Comparison of ENCODE assay signal across 18 cellular contexts in genomic region chr10:86202226-86202625, GRCh38.
DNase-seq lines count a peak whose midpoint lies in the region; ATAC-seq and TF ChIP-seq lines count a peak whose summit lies in the region.
"Had no signal": no experiment of that assay in that cellular context is flagged by ENCODE, and none has a peak within 500 bp of the region (broad histone marks: within the 10 kb centered on the region; RNA-seq: fewer than 3 reads in every experiment).

No MANE protein-coding gene starts in this region.

- H3K9me3 ChIP-seq in upper lobe of right lung (no peaks in the 10 kb centered on the region), left ventricle myocardium inferior (replicated peaks) (peaks cover 4% of the 10 kb centered on the region), smooth muscle cell (replicated peaks; ENCODE audit: low read depth) (no peaks in the 10 kb centered on the region)
- H3K9me3 ChIP-seq: BE2C, BLaER1, Caco-2 had no signal

- H3K4me1 ChIP-seq in upper lobe of right lung (no peaks in the 10 kb centered on the region), left ventricle myocardium inferior (no peaks in the 10 kb centered on the region), smooth muscle cell (ENCODE audit: low read depth) (no peaks in the 10 kb centered on the region)
- H3K4me1 ChIP-seq: BE2C, BLaER1, Caco-2 had no signal

- no peak for ATAC-seq in upper lobe of right lung
- ATAC-seq: CD8-positive, alpha-beta T cell had no signal

- H3K27me3 Mint-ChIP-seq in CD14-positive monocyte (ENCODE audit: low read depth in 3 of 3) (peaks cover 0 to 10% (median 0%) of the 10 kb centered on the region in 3 donors), glutamatergic neuron (ENCODE audit: unreplicated experiment) (peaks cover 1% of the 10 kb centered on the region)
- no peaks in the 10 kb centered on the region for H3K27me3 Mint-ChIP-seq in T-helper 2 cell treated with Interferon-gamma antibody and Interleukin-4, amounts not matched to agents 5 μg/mL and 100 μg/mL, for 36 hours (ENCODE audit: low read depth)

- H3K36me3 Mint-ChIP-seq in CD14-positive monocyte (no peaks in the 10 kb centered on the region), glutamatergic neuron (ENCODE audit: unreplicated experiment) (peaks cover 4% of the 10 kb centered on the region)
- no peaks in the 10 kb centered on the region for H3K36me3 Mint-ChIP-seq in T-helper 2 cell treated with Interferon-gamma antibody and Interleukin-4, amounts not matched to agents 5 μg/mL and 100 μg/mL, for 36 hours (ENCODE audit: low read depth)
- H3K36me3 Mint-ChIP-seq: CD8-positive, alpha-beta T cell had no signal

- no peak overlapping the region for H3K9ac ChIP-seq in smooth muscle cell (ENCODE audit: low read depth)
- H3K9ac ChIP-seq: BLaER1 had no signal

- H2AFZ ChIP-seq in smooth muscle cell (ENCODE audit: low read depth): no peak overlapping the region

- H3K27me3 ChIP-seq in upper lobe of right lung (no peaks in the 10 kb centered on the region), left ventricle myocardium inferior (ENCODE audit: low read depth) (peaks cover 3% of the 10 kb centered on the region), smooth muscle cell (ENCODE audit: low read depth) (no peaks in the 10 kb centered on the region)
- H3K27me3 ChIP-seq: BE2C, BLaER1 had no signal

- TF ChIP-seq CTCF in CD14-positive monocyte (IDR thresholded peaks at IDR 0.05) (no peak), glutamatergic neuron (IDR thresholded peaks at IDR 0.05; ENCODE audit: partially characterized antibody, unreplicated experiment) (no peak), upper lobe of right lung (IDR thresholded peaks at IDR 0.05) (no peak), left ventricle myocardium inferior (IDR thresholded peaks at IDR 0.05; ENCODE audit: borderline replicate concordance) (no peak), smooth muscle cell (IDR thresholded peaks at IDR 0.05; ENCODE audit: borderline replicate concordance, insufficient read depth, poor library complexity, severe bottlenecking) (no peak)

- no peaks in the 10 kb centered on the region for H3K79me2 ChIP-seq in smooth muscle cell (ENCODE audit: low read depth)

- intact Hi-C loops in CD14-positive monocyte (cut with micrococcal nuclease) (no loop called here), posterior vena cava (cut with DNase I) (no loop called here), upper lobe of right lung (cut with DNase I) (no loop called here), left ventricle myocardium inferior (cut with micrococcal nuclease) (no loop called here)

- H3K27ac ChIP-seq in upper lobe of right lung (no peak overlapping the region), left ventricle myocardium inferior (replicated peaks) (no peak overlapping the region), smooth muscle cell (ENCODE audit: low read depth) (no peak overlapping the region)
- H3K27ac ChIP-seq: BLaER1 had no signal

- H3K4me3 ChIP-seq in upper lobe of right lung (no peak overlapping the region), left ventricle myocardium inferior (no peak overlapping the region), smooth muscle cell (no peak overlapping the region)
- H3K4me3 ChIP-seq: BLaER1 had no signal

- peaks cover 20% of the 10 kb centered on the region for H4K20me1 ChIP-seq in smooth muscle cell (ENCODE audit: low read depth)
- H4K20me1 ChIP-seq: BLaER1 had no signal

- H3K36me3 ChIP-seq in upper lobe of right lung (no peaks in the 10 kb centered on the region), left ventricle myocardium inferior (no peaks in the 10 kb centered on the region), smooth muscle cell (ENCODE audit: low read depth) (no peaks in the 10 kb centered on the region)
- H3K36me3 ChIP-seq: BE2C, BLaER1 had no signal

- H3K27ac Mint-ChIP-seq in CD14-positive monocyte (no peak overlapping the region), glutamatergic neuron (ENCODE audit: unreplicated experiment) (no peak overlapping the region)
- H3K27ac Mint-ChIP-seq in T-helper 2 cell treated with Interferon-gamma antibody and Interleukin-4, amounts not matched to agents 5 μg/mL and 100 μg/mL, for 36 hours: no peak overlapping the region
- H3K27ac Mint-ChIP-seq: CD4-positive, alpha-beta T cell; CD8-positive, alpha-beta T cell had no signal

- peaks cover 0 to 3% (median 0%) of the 10 kb centered on the region in 7 donors for H3K9me3 Mint-ChIP-seq in CD14-positive monocyte
- H3K9me3 Mint-ChIP-seq in glutamatergic neuron (ENCODE audit: unreplicated experiment): peaks cover 3% of the 10 kb centered on the region
- no peaks in the 10 kb centered on the region for H3K9me3 Mint-ChIP-seq in T-helper 2 cell treated with Interferon-gamma antibody and Interleukin-4, amounts not matched to agents 5 μg/mL and 100 μg/mL, for 36 hours
- H3K9me3 Mint-ChIP-seq: CD4-positive, alpha-beta T cell; CD8-positive, alpha-beta T cell had no signal

- 85% methylated on average over 5 of the region's 5 CpGs for WGBS in smooth muscle cell (ENCODE audit: low lambda C conversion rate)

- no peak overlapping the region for H3K4me2 ChIP-seq in smooth muscle cell
- H3K4me2 ChIP-seq: BLaER1 had no signal

- no peak overlapping the region for H3K4me3 Mint-ChIP-seq in CD14-positive monocyte
- H3K4me3 Mint-ChIP-seq in glutamatergic neuron (ENCODE audit: unreplicated experiment): no peak overlapping the region
- H3K4me3 Mint-ChIP-seq in T-helper 2 cell treated with Interferon-gamma antibody and Interleukin-4, amounts not matched to agents 5 μg/mL and 100 μg/mL, for 36 hours: no peak overlapping the region
- H3K4me3 Mint-ChIP-seq: CD4-positive, alpha-beta T cell; CD8-positive, alpha-beta T cell had no signal

- no peaks in the 10 kb centered on the region for H3K4me1 Mint-ChIP-seq in CD14-positive monocyte
- no peaks in the 10 kb centered on the region for H3K4me1 Mint-ChIP-seq in glutamatergic neuron (ENCODE audit: low read depth, unreplicated experiment)
- no peaks in the 10 kb centered on the region for H3K4me1 Mint-ChIP-seq in T-helper 2 cell treated with Interferon-gamma antibody and Interleukin-4, amounts not matched to agents 5 μg/mL and 100 μg/mL, for 36 hours (ENCODE audit: low read depth)

- H3F3A ChIP-seq in smooth muscle cell (ENCODE audit: low read depth): no peaks in the 10 kb centered on the region

- DNase-seq in CD14-positive monocyte (ENCODE audit: low spot score): peak; percentile 1
- peak; percentile 1 for DNase-seq in glutamatergic neuron
- peak; percentile 51 for DNase-seq in posterior vena cava (ENCODE audit: low spot score)
- peak; percentile 18 for DNase-seq in upper lobe of right lung
- no peak for DNase-seq in left ventricle myocardium inferior
- no peak for DNase-seq in T-helper 2 cell treated with Interferon-gamma antibody and Interleukin-4, amounts not matched to agents 5 μg/mL and 100 μg/mL, for 36 hours (ENCODE audit: low spot score)
- no peak for DNase-seq in smooth muscle cell (lab: John Stamatoyannopoulos, UW; ENCODE audit: unreplicated experiment)
- DNase-seq: 8988T; ACHN; BE2C; C1 segment of cervical spinal cord; Caco-2; Calu3; CD4-positive, alpha-beta T cell; CD8-positive, alpha-beta T cell; DMS79 treated with DMSO at 0.1 percent for 48 hours; GF-D8 had no signal

Comparison
In these comparisons a context has a peak if more than half of its experiments do, and no peak if none do; other contexts are left out.
1. DNase-seq: peak in CD14-positive monocyte (single experiment), glutamatergic neuron (single experiment), posterior vena cava (single experiment) and upper lobe of right lung (single experiment); none in left ventricle myocardium inferior (single experiment), T-helper 2 cell treated with Interferon-gamma antibody and Interleukin-4, amounts not matched to agents 5 μg/mL and 100 μg/mL, for 36 hours (single experiment) and smooth muscle cell (single experiment).